In the genomic region with DNA sequence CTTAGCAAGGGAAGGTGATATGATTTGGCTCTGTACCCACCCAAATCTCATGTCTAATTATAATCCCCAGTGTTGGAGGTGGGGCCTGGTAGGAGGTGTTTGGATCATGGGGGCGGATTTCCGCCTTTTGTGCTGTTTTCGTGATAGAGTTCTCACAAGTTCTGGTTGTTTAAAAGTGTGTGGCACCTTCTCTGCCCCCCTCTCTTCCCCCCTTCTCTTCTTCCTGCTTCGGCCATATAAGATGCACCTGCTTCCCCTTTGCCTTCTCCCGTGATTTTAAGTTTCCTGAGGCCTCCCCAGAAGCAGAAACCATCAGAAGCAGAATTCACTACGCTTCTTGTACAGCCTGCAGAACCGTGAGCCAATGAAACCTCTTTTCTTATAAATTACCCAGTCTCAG, we compare ENCODE assay signal across 33 cellular contexts.
"Had no signal": no experiment of that assay in that cellular context is flagged by ENCODE, and none has a peak within 500 bp of the region (broad histone marks: within the 10 kb centered on the region; RNA-seq: fewer than 3 reads in every experiment).

No MANE protein-coding gene starts in this region.

- H3K27me3 Mint-ChIP-seq: activated B cell treated with CpG ODN at 0.5 μM for 24 hours; activated CD4-positive, alpha-beta memory T cell treated with anti-CD3 and anti-CD28 coated beads for 36 hours; activated CD4-positive, alpha-beta T cell treated with anti-CD3 and anti-CD28 coated beads for 36 hours; activated CD4-positive, alpha-beta T cell treated with anti-CD3 and anti-CD28 coated beads, Interleukin-2, amount 10 ng/mL, durations not matched to agents 24 days and 14 days; activated CD8-positive, alpha-beta memory T cell treated with anti-CD3 and anti-CD28 coated beads, Interleukin-2, amount 10 ng/mL, durations not matched to agents 7 days and 5 days; activated naive CD8-positive, alpha-beta T cell treated with anti-CD3 and anti-CD28 coated beads for 36 hours; brain; T-helper 17 cell had no signal

- H3K4me3 Mint-ChIP-seq: activated B cell treated with CpG ODN at 0.5 μM for 24 hours; activated CD4-positive, alpha-beta memory T cell treated with anti-CD3 and anti-CD28 coated beads for 36 hours; activated CD4-positive, alpha-beta T cell treated with anti-CD3 and anti-CD28 coated beads for 36 hours; activated CD4-positive, alpha-beta T cell treated with anti-CD3 and anti-CD28 coated beads, Interleukin-2, amount 10 ng/mL, durations not matched to agents 24 days and 14 days; activated CD8-positive, alpha-beta memory T cell treated with anti-CD3 and anti-CD28 coated beads, Interleukin-2, amount 10 ng/mL, durations not matched to agents 7 days and 5 days; activated CD8-positive, alpha-beta T cell treated with anti-CD3 and anti-CD28 coated beads, Interleukin-2, amount 10 ng/mL, durations not matched to agents 7 days and 5 days; activated naive CD8-positive, alpha-beta T cell treated with anti-CD3 and anti-CD28 coated beads for 36 hours; activated T-helper 1 cell treated with anti-CD3 and anti-CD28 coated beads, Interleukin-12 subunit alpha, Interleukin-12 subunit beta, Interleukin-2, Interleukin-4 antibody, amounts not matched to agents 30 ng/mL and 10 ng/mL and 1 ng/mL, durations not matched to agents 14 hours and 24 hours and 36 hours; brain; T-helper 17 cell; T-helper 2 cell treated with Interferon-gamma antibody and Interleukin-4, amounts not matched to agents 5 μg/mL and 100 μg/mL, for 36 hours had no signal

- H3K9me3 ChIP-seq: ascending aorta, breast epithelium, colonic mucosa, esophagus squamous epithelium, gastroesophageal sphincter, heart right ventricle had no signal

- H3K27me3 ChIP-seq: ascending aorta, breast epithelium, cardiac muscle cell, colonic mucosa, esophagus squamous epithelium, gastroesophageal sphincter, heart right ventricle had no signal

- H3K27ac ChIP-seq: ascending aorta, breast epithelium, cardiac muscle cell, colonic mucosa, epithelial cell of prostate, esophagus squamous epithelium, gastroesophageal sphincter, heart right ventricle, WERI-Rb-1 had no signal

- H3K27ac Mint-ChIP-seq: activated B cell treated with CpG ODN at 0.5 μM for 24 hours; activated CD4-positive, alpha-beta memory T cell treated with anti-CD3 and anti-CD28 coated beads for 36 hours; activated CD4-positive, alpha-beta T cell treated with anti-CD3 and anti-CD28 coated beads for 36 hours; activated CD4-positive, alpha-beta T cell treated with anti-CD3 and anti-CD28 coated beads, Interleukin-2, amount 10 ng/mL, durations not matched to agents 24 days and 14 days; activated CD8-positive, alpha-beta memory T cell treated with anti-CD3 and anti-CD28 coated beads, Interleukin-2, amount 10 ng/mL, durations not matched to agents 7 days and 5 days; activated CD8-positive, alpha-beta T cell treated with anti-CD3 and anti-CD28 coated beads, Interleukin-2, amount 10 ng/mL, durations not matched to agents 7 days and 5 days; activated naive CD8-positive, alpha-beta T cell treated with anti-CD3 and anti-CD28 coated beads for 36 hours; activated T-helper 1 cell treated with anti-CD3 and anti-CD28 coated beads, Interleukin-12 subunit alpha, Interleukin-12 subunit beta, Interleukin-2, Interleukin-4 antibody, amounts not matched to agents 30 ng/mL and 10 ng/mL and 1 ng/mL, durations not matched to agents 14 hours and 24 hours and 36 hours; brain; T-helper 17 cell; T-helper 2 cell treated with Interferon-gamma antibody and Interleukin-4, amounts not matched to agents 5 μg/mL and 100 μg/mL, for 36 hours had no signal

- H3K4me3 ChIP-seq: ascending aorta, breast epithelium, cardiac muscle cell, colonic mucosa, esophagus squamous epithelium, gastroesophageal sphincter, heart right ventricle had no signal

- H3K36me3 ChIP-seq: ascending aorta, breast epithelium, cardiac muscle cell, colonic mucosa had no signal

- H3K9me3 Mint-ChIP-seq: activated B cell treated with CpG ODN at 0.5 μM for 24 hours; activated CD4-positive, alpha-beta T cell treated with anti-CD3 and anti-CD28 coated beads, Interleukin-2, amount 10 ng/mL, durations not matched to agents 24 days and 14 days; activated T-helper 1 cell treated with anti-CD3 and anti-CD28 coated beads, Interleukin-12 subunit alpha, Interleukin-12 subunit beta, Interleukin-2, Interleukin-4 antibody, amounts not matched to agents 30 ng/mL and 10 ng/mL and 1 ng/mL, durations not matched to agents 14 hours and 24 hours and 36 hours had no signal

- H3K4me1 ChIP-seq: ascending aorta, breast epithelium, colonic mucosa, gastroesophageal sphincter had no signal

- ATAC-seq: activated CD4-positive, CD25-positive, alpha-beta regulatory T cell treated with anti-CD3 and anti-CD28 coated beads, Interleukin-2, amount 50 U/mL, for 24 hours; activated CD8-positive, alpha-beta memory T cell treated with anti-CD3 and anti-CD28 coated beads, Interleukin-2, amount 10 ng/mL, durations not matched to agents 7 days and 5 days; activated CD8-positive, alpha-beta T cell treated with anti-CD3 and anti-CD28 coated beads, Interleukin-2, amount 10 ng/mL, durations not matched to agents 7 days and 5 days; gastroesophageal sphincter; heart right ventricle; T-helper 17 cell had no signal

- DNase-seq: activated B cell treated with CpG ODN at 0.5 μM for 24 hours; activated CD4-positive, alpha-beta memory T cell treated with anti-CD3 and anti-CD28 coated beads for 36 hours; activated CD4-positive, alpha-beta T cell treated with anti-CD3 and anti-CD28 coated beads for 36 hours; activated CD4-positive, alpha-beta T cell treated with anti-CD3 and anti-CD28 coated beads, Interleukin-2, amount 10 ng/mL, durations not matched to agents 24 days and 14 days; activated CD8-positive, alpha-beta memory T cell treated with anti-CD3 and anti-CD28 coated beads, Interleukin-2, amount 10 ng/mL, durations not matched to agents 7 days and 5 days; activated CD8-positive, alpha-beta memory T cell treated with anti-CD3 and anti-CD28 coated beads, Interleukin-2, amount 50 U/mL, for 4 hours; activated CD8-positive, alpha-beta T cell treated with anti-CD3 and anti-CD28 coated beads, Interleukin-2, amount 10 ng/mL, durations not matched to agents 7 days and 5 days; activated gamma-delta T cell; activated naive CD4-positive, alpha-beta T cell; activated naive CD4-positive, alpha-beta T cell treated with anti-CD3 and anti-CD28 coated beads, Interleukin-2, amount 50 U/mL, for 16 hours; activated naive CD8-positive, alpha-beta T cell treated with anti-CD3 and anti-CD28 coated beads for 36 hours; activated T-cell treated with anti-CD3 and anti-CD28 coated beads, Interleukin-2, amount 50 U/mL, for 1 hour; activated T-cell treated with anti-CD3 and anti-CD28 coated beads, Interleukin-2, amount 50 U/mL, for 48 hours; central memory CD4-positive, alpha-beta T cell; cerebellar nuclear complex; colonic mucosa; effector CD8-positive, alpha-beta T cell; esophagus squamous epithelium; foreskin melanocyte; heart right ventricle; T-helper 1 cell; T-helper 17 cell; T1000; WERI-Rb-1 had no signal
